ENCODE assay signal across 27 cellular contexts in genomic region chr6:163808231-163808630, GRCh38.
"Had no signal": no experiment of that assay in that cellular context is flagged by ENCODE, and none has a peak within 500 bp of the region (broad histone marks: within the 10 kb centered on the region; RNA-seq: fewer than 3 reads in every experiment).

No MANE protein-coding gene starts in this region.

- H3K27ac ChIP-seq: colonic mucosa, dorsolateral prefrontal cortex, epithelial cell of prostate, esophagus squamous epithelium, heart right ventricle, left lung, lower lobe of right lung had no signal

- FAIRE-seq: endometrium, islet of Langerhans, keratinocyte had no signal

- H3K36me3 ChIP-seq: colonic mucosa, esophagus squamous epithelium, gastrocnemius medialis, heart right ventricle, left lung, lower lobe of right lung had no signal

- DNase-seq: colonic mucosa; dermis blood vessel endothelial cell; dorsolateral prefrontal cortex; effector CD8-positive, alpha-beta T cell; effector memory CD8-positive, alpha-beta T cell; endodermal cell; erythroblast; esophagus squamous epithelium; foreskin fibroblast; foreskin melanocyte; gastrocnemius medialis; glutamatergic neuron; head of caudate nucleus; heart right ventricle; hippocampal formation; left cardiac atrium; left lung; left ventricle myocardium superior; lower lobe of right lung; mesenchymal stem cell; mucosa of descending colon; naive B cell had no signal

- H3K27me3 ChIP-seq: colonic mucosa, dorsolateral prefrontal cortex, esophagus squamous epithelium, gastrocnemius medialis, heart right ventricle, left lung had no signal

- H3K4me3 ChIP-seq: colonic mucosa, dorsolateral prefrontal cortex, esophagus squamous epithelium, gastrocnemius medialis, heart right ventricle, left lung, lower lobe of right lung, mucosa of descending colon had no signal

- ATAC-seq: effector memory CD8-positive, alpha-beta T cell; esophagus mucosa; heart right ventricle; left cardiac atrium; left lung; left ventricle myocardium superior; lower lobe of right lung; mucosa of descending colon had no signal

- H3K9me3 ChIP-seq: colonic mucosa, esophagus squamous epithelium, gastrocnemius medialis, heart right ventricle, left lung, lower lobe of right lung, mucosa of descending colon had no signal
